Comparison of ENCODE assay signal across 8 cellular contexts in the genomic region with DNA sequence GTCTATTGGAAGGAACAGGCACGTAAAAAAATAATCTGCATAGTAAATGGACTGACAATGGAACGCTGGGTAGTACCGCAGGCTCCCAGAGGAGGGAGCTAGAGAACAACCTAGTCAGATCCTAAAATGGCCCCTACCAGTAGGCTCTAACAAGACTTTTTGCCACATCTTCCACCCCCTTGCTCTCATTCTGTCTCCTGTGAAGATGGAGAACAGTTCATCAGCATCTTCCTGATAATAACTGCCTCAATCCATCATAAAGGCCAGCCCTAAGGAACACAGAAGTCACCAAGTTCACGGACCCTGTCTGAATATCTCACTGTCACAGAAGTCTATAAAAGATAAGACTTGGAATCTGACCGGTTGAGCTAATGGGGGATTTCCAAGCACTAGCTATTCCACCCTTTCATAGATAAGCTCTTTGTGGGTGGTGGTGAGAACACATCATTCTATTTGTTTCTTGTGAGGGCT.
DNase-seq lines count a peak whose midpoint lies in the region; ATAC-seq and TF ChIP-seq lines count a peak whose summit lies in the region.

No MANE protein-coding gene starts in this region.

- 23% methylated on average over 5 of the region's 5 CpGs for WGBS in prostate gland

- H3K9me3 Mint-ChIP-seq in activated T-helper 2 cell treated with anti-CD3 and anti-CD28 coated beads, Interferon-gamma antibody, Interleukin-2, Interleukin-4, amounts not matched to agents 10 μg/mL and 5 μg/mL and 100 μg/mL, durations not matched to agents 14 hours and 24 hours and 36 hours, result no peaks in the 10 kb centered on the region

- no peaks in the 10 kb centered on the region for H3K27me3 ChIP-seq in prostate gland (replicated peaks; ENCODE audit: insufficient read depth)

- H3K4me1 Mint-ChIP-seq in activated T-helper 2 cell treated with anti-CD3 and anti-CD28 coated beads, Interferon-gamma antibody, Interleukin-2, Interleukin-4, amounts not matched to agents 10 μg/mL and 5 μg/mL and 100 μg/mL, durations not matched to agents 14 hours and 24 hours and 36 hours (ENCODE audit: low read depth), result peaks cover 12% of the 10 kb centered on the region

- DNase-seq in DMS 273 (lab: John Stamatoyannopoulos, UW; ENCODE audit: unreplicated experiment), result peak; percentile 92
- DNase-seq in LHCN-M2 (ENCODE audit: low read depth), result peak; percentile 63
- DNase-seq in SHP77 (lab: John Stamatoyannopoulos, UW), result peak; percentile 57 to 85
- peak; percentile 54 for DNase-seq in activated T-helper 2 cell treated with anti-CD3 and anti-CD28 coated beads, Interferon-gamma antibody, Interleukin-2, Interleukin-4, amounts not matched to agents 10 μg/mL and 5 μg/mL and 100 μg/mL, durations not matched to agents 14 hours and 24 hours and 36 hours (ENCODE audit: low spot score)
- DNase-seq in glomerular visceral epithelial cell (ENCODE audit: extremely low spot score), result peak; percentile 67
- DNase-seq in prostate gland (ENCODE audit: low spot score), result peak; percentile 66
- DNase-seq in cerebellum (ENCODE audit: low spot score), result no peak

- peak; percentile 57 to 88 (median 74) for TF ChIP-seq CTCF in prostate gland (IDR thresholded peaks at IDR 0.05)

- no peaks in the 10 kb centered on the region for H3K9me3 ChIP-seq in prostate gland

- H3K27ac ChIP-seq in prostate gland, result no peak overlapping the region

- H3K36me3 Mint-ChIP-seq in activated T-helper 2 cell treated with anti-CD3 and anti-CD28 coated beads, Interferon-gamma antibody, Interleukin-2, Interleukin-4, amounts not matched to agents 10 μg/mL and 5 μg/mL and 100 μg/mL, durations not matched to agents 14 hours and 24 hours and 36 hours (ENCODE audit: low read depth), result no peaks in the 10 kb centered on the region

- H3K4me3 Mint-ChIP-seq in activated T-helper 2 cell treated with anti-CD3 and anti-CD28 coated beads, Interferon-gamma antibody, Interleukin-2, Interleukin-4, amounts not matched to agents 10 μg/mL and 5 μg/mL and 100 μg/mL, durations not matched to agents 14 hours and 24 hours and 36 hours (ENCODE audit: low read depth), result no peak overlapping the region

- no peaks in the 10 kb centered on the region for H3K36me3 ChIP-seq in prostate gland

- ATAC-seq in GM21423 (IDR thresholded peaks at IDR 0.05; ENCODE audit: unreplicated experiment), result peak; percentile 61

- H3K27me3 Mint-ChIP-seq in activated T-helper 2 cell treated with anti-CD3 and anti-CD28 coated beads, Interferon-gamma antibody, Interleukin-2, Interleukin-4, amounts not matched to agents 10 μg/mL and 5 μg/mL and 100 μg/mL, durations not matched to agents 14 hours and 24 hours and 36 hours (ENCODE audit: low read depth), result peaks cover 29% of the 10 kb centered on the region

- intact Hi-C loops in activated T-helper 2 cell treated with anti-CD3 and anti-CD28 coated beads, Interferon-gamma antibody, Interleukin-2, Interleukin-4, amounts not matched to agents 10 μg/mL and 5 μg/mL and 100 μg/mL, durations not matched to agents 14 hours and 24 hours and 36 hours (cut with micrococcal nuclease), result loop anchor here (1.0 to 2.0 kb wide), 3 partner anchors 131 to 267 kb away; no protein-coding TSS in a partner anchor
- intact Hi-C loops in prostate gland (cut with DNase I), result loop anchor here (5.0 kb wide), 2 partner anchors 138 to 268 kb away; partner anchors contain the start of gene NIPBL

- TF ChIP-seq POLR2A in prostate gland (IDR thresholded peaks at IDR 0.05), result no peak

- peaks cover 6% of the 10 kb centered on the region for H3K4me1 ChIP-seq in prostate gland (replicated peaks)

- no peak overlapping the region for H3K27ac Mint-ChIP-seq in activated T-helper 2 cell treated with anti-CD3 and anti-CD28 coated beads, Interferon-gamma antibody, Interleukin-2, Interleukin-4, amounts not matched to agents 10 μg/mL and 5 μg/mL and 100 μg/mL, durations not matched to agents 14 hours and 24 hours and 36 hours

- H3K4me3 ChIP-seq in prostate gland, result no peak overlapping the region
